8 cellular contexts compared by ENCODE assay signal in the genomic region with DNA sequence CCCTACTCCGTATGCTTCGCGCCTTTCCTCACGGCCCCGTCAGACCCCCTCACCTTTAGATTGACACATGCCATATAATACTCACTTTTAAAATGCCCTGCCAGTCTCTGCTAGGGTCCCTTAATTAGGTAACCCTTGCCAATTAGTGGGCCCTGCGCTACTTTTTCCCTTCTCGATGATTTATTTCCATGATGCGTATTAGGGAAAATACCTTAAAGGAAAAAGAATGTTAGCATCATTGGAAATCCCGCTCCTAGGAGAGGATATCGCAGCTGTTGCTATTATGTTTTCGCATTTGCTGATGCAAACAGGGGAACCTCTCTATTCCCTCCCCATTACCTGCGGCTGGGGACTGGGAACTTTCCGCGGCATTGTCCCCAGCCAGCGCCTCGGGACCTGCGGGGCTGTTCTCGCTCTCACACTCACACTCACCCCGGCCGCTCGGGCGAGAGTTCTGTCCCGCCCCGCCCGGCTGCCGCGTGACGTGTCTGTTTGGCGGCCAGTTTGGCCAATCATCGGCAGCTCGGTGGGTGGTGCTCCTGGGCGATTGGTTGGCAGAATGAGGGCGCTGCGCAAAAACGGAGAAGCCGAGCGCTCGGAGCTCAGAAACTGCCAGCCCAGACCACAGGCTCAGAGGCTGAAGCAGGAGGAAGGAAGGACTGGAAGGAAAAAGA. TPM values are rescaled to one million over a fixed set of nuclear protein-coding genes. Genes with fewer than 3 reads are reported as not detected.
DNase-seq lines count a peak whose midpoint lies in the region; ATAC-seq lines count a peak whose summit lies in the region.

A gene with protein sequence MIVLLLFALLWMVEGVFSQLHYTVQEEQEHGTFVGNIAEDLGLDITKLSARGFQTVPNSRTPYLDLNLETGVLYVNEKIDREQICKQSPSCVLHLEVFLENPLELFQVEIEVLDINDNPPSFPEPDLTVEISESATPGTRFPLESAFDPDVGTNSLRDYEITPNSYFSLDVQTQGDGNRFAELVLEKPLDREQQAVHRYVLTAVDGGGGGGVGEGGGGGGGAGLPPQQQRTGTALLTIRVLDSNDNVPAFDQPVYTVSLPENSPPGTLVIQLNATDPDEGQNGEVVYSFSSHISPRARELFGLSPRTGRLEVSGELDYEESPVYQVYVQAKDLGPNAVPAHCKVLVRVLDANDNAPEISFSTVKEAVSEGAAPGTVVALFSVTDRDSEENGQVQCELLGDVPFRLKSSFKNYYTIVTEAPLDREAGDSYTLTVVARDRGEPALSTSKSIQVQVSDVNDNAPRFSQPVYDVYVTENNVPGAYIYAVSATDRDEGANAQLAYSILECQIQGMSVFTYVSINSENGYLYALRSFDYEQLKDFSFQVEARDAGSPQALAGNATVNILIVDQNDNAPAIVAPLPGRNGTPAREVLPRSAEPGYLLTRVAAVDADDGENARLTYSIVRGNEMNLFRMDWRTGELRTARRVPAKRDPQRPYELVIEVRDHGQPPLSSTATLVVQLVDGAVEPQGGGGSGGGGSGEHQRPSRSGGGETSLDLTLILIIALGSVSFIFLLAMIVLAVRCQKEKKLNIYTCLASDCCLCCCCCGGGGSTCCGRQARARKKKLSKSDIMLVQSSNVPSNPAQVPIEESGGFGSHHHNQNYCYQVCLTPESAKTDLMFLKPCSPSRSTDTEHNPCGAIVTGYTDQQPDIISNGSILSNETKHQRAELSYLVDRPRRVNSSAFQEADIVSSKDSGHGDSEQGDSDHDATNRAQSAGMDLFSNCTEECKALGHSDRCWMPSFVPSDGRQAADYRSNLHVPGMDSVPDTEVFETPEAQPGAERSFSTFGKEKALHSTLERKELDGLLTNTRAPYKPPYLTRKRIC (plus strand): TSS at position 605 of the 674 bp plus-strand sequence. CDS start 847 bp downstream, outside the sequence.

- no peaks in the 10 kb centered on the region for H3K9me3 ChIP-seq in HUES64 (ENCODE audit: insufficient read depth, low read depth, low read length)

- H3K27me3 ChIP-seq in HUES64 (ENCODE audit: insufficient read depth, low read length) = peaks cover 85% of the 10 kb centered on the region

- H3K4me3 ChIP-seq in HUES64 (ENCODE audit: low read length) = peak within 1 kb of the TSS; percentile 72

- 0 out of 2 replicates have a peak within 1 kb of the TSS, but pooled peaks have one; percentile 5 for H3K9ac ChIP-seq in HUES64 (ENCODE audit: low read depth, low read length)

- peaks cover 22% of the 10 kb centered on the region; the same call in 1 of the 2 replicates for H3K4me1 ChIP-seq in HUES64 (ENCODE audit: insufficient read depth, low read length)

- peak; percentile 98 for DNase-seq in Ammon's horn (ENCODE audit: low spot score)
- DNase-seq in SKM-1 (lab: John Stamatoyannopoulos, UW; ENCODE audit: unreplicated experiment) = peak; percentile 65
- DNase-seq in dermis microvascular lymphatic vessel endothelial cell (ENCODE audit: low read depth in 2 of 2) = peak; percentile 77 to 92
- peak; percentile 69 to 72 for DNase-seq in left colon
- DNase-seq in stimulated activated CD4-positive, alpha-beta T cell treated with anti-CD3 and anti-CD28 coated beads, Interleukin-15, amount 100 ng/mL, for 24 hours = peak; percentile 66
- DNase-seq in GF-D8 (lab: John Stamatoyannopoulos, UW) = no peak

- no peak within 1 kb of the TSS for H3K27ac ChIP-seq in HUES64 (ENCODE audit: low read depth, low read length)

- 1% methylated on average over 38 of the region's 38 CpGs for WGBS in HUES64

- H3K36me3 ChIP-seq in HUES64 (ENCODE audit: insufficient read depth, low read length) = no peaks in the 10 kb centered on the region

- ATAC-seq in GM19372 (IDR thresholded peaks at IDR 0.05; ENCODE audit: low read depth, unreplicated experiment) (peak; percentile 50), left colon (peak; percentile 90)

- intact Hi-C loops in left colon (cut with DNase I, micrococcal nuclease) = no loop called here

RNA-seq across cellular contexts. Expression of the gene that starts here (rescaled TPM):
- 16.2 TPM for polyA plus RNA-seq in HUES64 (2013, experiment 1 of 2)
- 21.7 TPM for polyA plus RNA-seq in HUES64 (2013, experiment 2 of 2)
- total RNA-seq in dermis microvascular lymphatic vessel endothelial cell = under 0.01 and 0.13 TPM in 2 replicates
- total RNA-seq in left colon = under 1 TPM; 0.12 to 0.89 TPM

Comparison
In these comparisons a context has a peak if more than half of its experiments do, and no peak if none do; other contexts are left out.
1. Peak in DNase-seq in dermis microvascular lymphatic vessel endothelial cell; RNA of the gene not detected or under 1 TPM.
2. Peak in DNase-seq and ATAC-seq in left colon; RNA of the gene not detected or under 1 TPM.